ENCODE assay signal across 30 cellular contexts in genomic region chr14:71377099-71377498, GRCh38.
"Had no signal": no experiment of that assay in that cellular context is flagged by ENCODE, and none has a peak within 500 bp of the region (broad histone marks: within the 10 kb centered on the region; RNA-seq: fewer than 3 reads in every experiment).

No MANE protein-coding gene starts in this region.

- H3K9me3 ChIP-seq: esophagus muscularis mucosa, pancreas, prostate gland, sigmoid colon had no signal

- H3K27ac Mint-ChIP-seq: activated CD4-positive, alpha-beta memory T cell treated with anti-CD3 and anti-CD28 coated beads, Interleukin-2, amount 10 ng/mL, durations not matched to agents 7 days and 5 days; activated T-cell treated with anti-CD3 and anti-CD28 coated beads, Interleukin-2, amount 50 U/mL, for 24 hours; mesothelial cell of epicardium had no signal

- H3K27ac ChIP-seq: esophagus muscularis mucosa, pancreas, prostate gland, sigmoid colon, tibial nerve, WERI-Rb-1 had no signal

- H3K27me3 ChIP-seq: esophagus muscularis mucosa, pancreas, sigmoid colon, tibial nerve had no signal

- ATAC-seq: activated naive CD8-positive, alpha-beta T cell treated with anti-CD3 and anti-CD28 coated beads, Interleukin-2, amount 50 U/mL, for 24 hours; activated T-helper 17 cell treated with anti-CD3 and anti-CD28 coated beads, Interleukin-2, amount 50 U/mL, for 72 hours; naive thymus-derived CD4-positive, alpha-beta T cell; pancreas; stimulated activated effector memory CD8-positive, alpha-beta T cell treated with anti-CD3 and anti-CD28 coated beads, Interleukin-12 subunit alpha, Interleukin-12 subunit beta, amount 100 ng/mL, for 72 hours had no signal

- H3K4me3 ChIP-seq: esophagus muscularis mucosa, pancreas, prostate gland, sigmoid colon had no signal

- DNase-seq: activated CD4-positive, alpha-beta memory T cell treated with anti-CD3 and anti-CD28 coated beads, Interleukin-2, amount 10 ng/mL, durations not matched to agents 7 days and 5 days; activated CD4-positive, CD25-positive, alpha-beta regulatory T cell treated with anti-CD3 and anti-CD28 coated beads, Interleukin-2, amount 50 U/mL, for 72 hours; activated CD8-positive, alpha-beta memory T cell treated with anti-CD3 and anti-CD28 coated beads, Interleukin-2, amount 50 U/mL, for 48 hours; activated gamma-delta T cell treated with Interleukin-2 at 50 U/mL for 16 hours; activated naive CD4-positive, alpha-beta T cell treated with anti-CD3 and anti-CD28 coated beads, Interleukin-2, amount 50 U/mL, for 16 hours; activated naive CD8-positive, alpha-beta T cell treated with anti-CD3 and anti-CD28 coated beads, Interleukin-2, amount 50 U/mL, for 24 hours; activated T-cell treated with anti-CD3 and anti-CD28 coated beads, Interleukin-2, amount 50 U/mL, for 24 hours; amygdala; caudate nucleus; foreskin melanocyte; naive thymus-derived CD4-positive, alpha-beta T cell; nucleus accumbens; retina; sigmoid colon; small intestine; stimulated activated CD4-positive, alpha-beta T cell treated with anti-CD3 and anti-CD28 coated beads, Interleukin-4, amount 100 ng/mL, for 24 hours; T-helper 9 cell; WERI-Rb-1 had no signal

- H3K4me3 Mint-ChIP-seq: activated CD4-positive, alpha-beta memory T cell treated with anti-CD3 and anti-CD28 coated beads, Interleukin-2, amount 10 ng/mL, durations not matched to agents 7 days and 5 days; activated naive CD8-positive, alpha-beta T cell treated with anti-CD3 and anti-CD28 coated beads, Interleukin-2, amount 50 U/mL, for 24 hours; activated T-cell treated with anti-CD3 and anti-CD28 coated beads, Interleukin-2, amount 50 U/mL, for 24 hours; dendritic cell treated with granulocyte-macrophage colony-stimulating factor and Interleukin-4, amounts not matched to agents 40 ng/mL and 50 ng/mL, for 4 days; mesothelial cell of epicardium had no signal

- H3K36me3 ChIP-seq: esophagus muscularis mucosa, pancreas, prostate gland, sigmoid colon, tibial nerve, WERI-Rb-1 had no signal

- H3K4me1 ChIP-seq: prostate gland had no signal

- FAIRE-seq: islet of Langerhans, pancreas, small intestine, TTC549, urothelium cell line had no signal

- H3K27me3 Mint-ChIP-seq: activated CD4-positive, alpha-beta memory T cell treated with anti-CD3 and anti-CD28 coated beads, Interleukin-2, amount 10 ng/mL, durations not matched to agents 7 days and 5 days; activated CD4-positive, alpha-beta T cell treated with anti-CD3 and anti-CD28 coated beads, Interleukin-2, amount 10 ng/mL, durations not matched to agents 24 days and 14 days; activated naive CD8-positive, alpha-beta T cell treated with anti-CD3 and anti-CD28 coated beads, Interleukin-2, amount 50 U/mL, for 24 hours; activated T-cell treated with anti-CD3 and anti-CD28 coated beads, Interleukin-2, amount 50 U/mL, for 24 hours; activated T-helper 17 cell treated with anti-CD3 and anti-CD28 coated beads, Interleukin-2, amount 50 U/mL, for 72 hours; dendritic cell treated with granulocyte-macrophage colony-stimulating factor and Interleukin-4, amounts not matched to agents 40 ng/mL and 50 ng/mL, for 4 days; naive thymus-derived CD4-positive, alpha-beta T cell had no signal

- H3K9me3 Mint-ChIP-seq: dendritic cell treated with granulocyte-macrophage colony-stimulating factor and Interleukin-4, amounts not matched to agents 40 ng/mL and 50 ng/mL, for 4 days had no signal
